In genomic region chr4:125744891-125745364, GRCh38 we compare ENCODE assay signal across 30 cellular contexts.
"Had no signal": no experiment of that assay in that cellular context is flagged by ENCODE, and none has a peak within 500 bp of the region (broad histone marks: within the 10 kb centered on the region; RNA-seq: fewer than 3 reads in every experiment).

No MANE protein-coding gene starts in this region.

- H3K27me3 Mint-ChIP-seq: naive B cell; progenitor cell of endocrine pancreas; stimulated activated naive B cell treated with anti-CD40 and anti-IgM and Interleukin-4, amounts not matched to agents 10 μg/mL and 1 μg/mL and 100 μg/mL, for 72 hours had no signal

- H3K4me1 ChIP-seq: parathyroid adenoma, uterus had no signal

- H3K36me3 Mint-ChIP-seq: immature natural killer cell; mesothelial cell of epicardium; naive B cell; natural killer cell; stimulated activated naive B cell treated with anti-CD40 and anti-IgM and Interleukin-4, amounts not matched to agents 10 μg/mL and 1 μg/mL and 100 μg/mL, for 72 hours had no signal

- ATAC-seq: heart left ventricle; left lobe of liver; natural killer cell; sciatic nerve; stimulated activated naive B cell treated with anti-CD40 and anti-IgM and Interleukin-4, amounts not matched to agents 10 μg/mL and 1 μg/mL and 100 μg/mL, for 72 hours; stimulated activated naive CD8-positive, alpha-beta T cell treated with anti-CD3 and anti-CD28 coated beads, Interleukin-15, Interleukin-2, amounts not matched to agents 100 U/mL and 50 U/mL, for 24 hours had no signal

- H3K4me3 Mint-ChIP-seq: immature natural killer cell; mesothelial cell of epicardium; natural killer cell; nephron progenitor cell; neural progenitor cell; stimulated activated naive B cell treated with anti-CD40 and anti-IgM and Interleukin-4, amounts not matched to agents 10 μg/mL and 1 μg/mL and 100 μg/mL, for 72 hours had no signal

- H3K36me3 ChIP-seq: heart left ventricle, neural progenitor cell, neutrophil, right atrium auricular region, stomach, thoracic aorta, tibial artery, uterus had no signal

- H3K27ac ChIP-seq: heart left ventricle, neural progenitor cell, neutrophil, parathyroid adenoma, right atrium auricular region, skin epidermis, stomach, thoracic aorta, tibial artery, uterus had no signal

- H3K27ac Mint-ChIP-seq: immature natural killer cell; mesothelial cell of epicardium; natural killer cell; nephron progenitor cell; neural progenitor cell; progenitor cell of endocrine pancreas; stimulated activated naive B cell treated with anti-CD40 and anti-IgM and Interleukin-4, amounts not matched to agents 10 μg/mL and 1 μg/mL and 100 μg/mL, for 72 hours had no signal

- H3K9me3 ChIP-seq: tibial artery, uterus had no signal

- H3K27me3 ChIP-seq: heart left ventricle, neural progenitor cell, neutrophil, right atrium auricular region, stomach, tibial artery, uterus had no signal

- DNase-seq: heart left ventricle; hypothalamus; immature natural killer cell; kidney; mesendoderm; naive B cell; natural killer cell; nephron progenitor cell; occipital lobe; stimulated activated CD4-positive, alpha-beta T cell treated with anti-CD3 and anti-CD28 coated beads, Interleukin-12 subunit alpha, Interleukin-12 subunit beta, amount 100 ng/mL, for 4 hours; stimulated activated CD4-positive, alpha-beta T cell treated with anti-CD3 and anti-CD28 coated beads, Interleukin-15, amount 100 ng/mL, for 24 hours; stimulated activated CD4-positive, alpha-beta T cell treated with anti-CD3 and anti-CD28 coated beads, Interleukin-2, amount 100 ng/mL, for 24 hours; stimulated activated CD4-positive, alpha-beta T cell treated with anti-CD3 and anti-CD28 coated beads, Interleukin-4, amount 100 ng/mL, for 1 hour; stimulated activated naive B cell treated with anti-CD40 and anti-IgM and Interleukin-4, amounts not matched to agents 10 μg/mL and 1 μg/mL and 100 μg/mL, for 72 hours; stimulated activated naive CD8-positive, alpha-beta T cell treated with anti-CD3 and anti-CD28 coated beads, Interleukin-15, Interleukin-2, amounts not matched to agents 100 U/mL and 50 U/mL, for 24 hours; stomach; tibial artery; trophoblast cell; uterus had no signal

- H3K4me1 Mint-ChIP-seq: immature natural killer cell; naive B cell; natural killer cell; stimulated activated naive B cell treated with anti-CD40 and anti-IgM and Interleukin-4, amounts not matched to agents 10 μg/mL and 1 μg/mL and 100 μg/mL, for 72 hours had no signal

- H3K4me3 ChIP-seq: heart left ventricle, lung, neural progenitor cell, right atrium auricular region, skin epidermis, stomach, thoracic aorta, tibial artery, uterus had no signal
